ENCODE assay signal across 8 cellular contexts in the genomic region with DNA sequence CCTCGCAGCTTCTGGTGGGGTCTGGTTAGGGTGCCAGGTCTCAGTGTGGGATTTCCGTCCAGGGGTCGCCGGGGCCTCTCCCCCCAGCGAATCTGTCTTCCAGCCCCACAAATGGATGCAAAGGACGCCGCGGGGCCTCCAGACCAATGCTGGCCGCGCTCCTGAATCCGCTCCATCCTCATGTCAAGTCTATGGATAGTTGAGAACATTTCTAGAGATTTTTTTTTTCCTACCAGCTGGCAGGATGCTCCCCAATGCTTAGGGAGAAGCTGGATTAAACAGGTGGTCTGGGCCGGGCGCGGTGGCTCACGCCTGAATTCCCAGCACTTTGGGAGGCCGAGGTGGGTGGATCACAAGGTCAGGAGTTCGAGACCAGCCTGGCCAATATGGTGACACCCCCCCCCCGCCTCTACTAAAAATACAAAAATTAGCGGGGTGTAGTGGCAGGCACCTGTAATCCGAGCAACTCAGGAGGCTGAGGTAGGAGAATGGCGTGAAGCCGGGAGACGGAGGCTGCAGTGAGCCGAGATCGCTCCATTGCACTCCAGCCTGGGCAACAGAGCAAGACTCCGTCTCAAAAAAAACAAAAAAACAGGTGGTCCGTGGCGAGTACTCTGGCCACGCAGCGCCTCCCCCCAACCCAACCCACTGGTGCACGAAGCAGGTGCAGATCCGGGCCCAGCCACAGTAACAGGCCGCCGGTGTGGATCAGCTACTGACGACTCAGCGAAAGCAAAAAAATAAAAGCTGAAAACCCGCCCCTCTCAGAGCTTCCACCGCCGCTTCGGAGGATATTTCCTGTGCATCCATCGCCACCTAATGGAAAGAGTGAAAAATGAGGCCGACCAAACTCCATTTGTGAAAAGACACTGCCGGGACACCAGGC. TPM values are rescaled to one million over a fixed set of nuclear protein-coding genes. Genes with fewer than 3 reads are reported as not detected.
A peak's percentile ranks its signal among the peaks of the same experiment; 100 is the strongest.
DNase-seq lines count a peak whose midpoint lies in the region; ATAC-seq and TF ChIP-seq lines count a peak whose summit lies in the region.

No MANE protein-coding gene starts in this region.

- CTCF ChIA-PET in OCI-LY7 (lab: Charles Lee; ENCODE audit: unreplicated experiment) = interaction anchor here (1.2 kb wide), 1 partner anchor 12 kb away, joined by 3 read pairs; no protein-coding TSS in a partner anchor

- H3K9me2 ChIP-seq in OCI-LY7 (ENCODE audit: insufficient read depth, low read length) = no peaks in the 10 kb centered on the region

- TF ChIP-seq CTCF in OCI-LY7 (conservative IDR thresholded peaks at IDR 0.05; ENCODE audit: low read length) = peak; percentile 83

- intact Hi-C loops in OCI-LY7 (cut with micrococcal nuclease; ENCODE audit: unreplicated experiment) = loop anchor here (1.0 to 2.0 kb wide), 5 partner anchors 16 to 568 kb away; no protein-coding TSS in a partner anchor

- H3K9ac ChIP-seq in ES-I3 (ENCODE audit: low read depth, low read length) (peak overlapping the region; percentile 77; the same call in 1 of the 2 replicates), mucosa of rectum (ENCODE audit: low read depth in 1 of 2, low read length in 2 of 2) (peak overlapping the region; percentile 15 to 24)

- H3K9me3 ChIP-seq in ES-I3 (ENCODE audit: control insufficient read depth, insufficient read depth, low read length) = no peaks in the 10 kb centered on the region
- no peaks in the 10 kb centered on the region for H3K9me3 ChIP-seq in OCI-LY7 (ENCODE audit: low read length)
- no peaks in the 10 kb centered on the region for H3K9me3 ChIP-seq in esophagus (ENCODE audit: control insufficient read depth in 2 of 2, insufficient read depth in 1 of 2, low read depth in 1 of 2, low read length in 1 of 2)
- no peaks in the 10 kb centered on the region for H3K9me3 ChIP-seq in mucosa of rectum (ENCODE audit: control insufficient read depth in 2 of 2, low read length in 2 of 2)

- BruUV-seq in OCI-LY7 (replicated peaks; lab: Mats Ljungman, UMichigan) = no TSS peak

- no peaks in the 10 kb centered on the region for H4K20me1 ChIP-seq in OCI-LY7 (ENCODE audit: insufficient read depth, low read length)

- peaks cover 16% of the 10 kb centered on the region for H3K4me1 ChIP-seq in ES-I3 (ENCODE audit: insufficient read depth, low read length)
- peaks cover 17% of the 10 kb centered on the region for H3K4me1 ChIP-seq in OCI-LY7 (ENCODE audit: insufficient read depth, low read length, poor library complexity, severe bottlenecking)
- peaks cover 0 to 4% of the 10 kb centered on the region in 2 donors for H3K4me1 ChIP-seq in esophagus (ENCODE audit: control insufficient read depth in 2 of 2, insufficient read depth in 2 of 2, low read length in 1 of 2)
- peaks cover 3 to 6% of the 10 kb centered on the region in 2 donors for H3K4me1 ChIP-seq in mucosa of rectum (ENCODE audit: control insufficient read depth in 2 of 2, insufficient read depth in 2 of 2, low read length in 2 of 2)

- POLR2A ChIA-PET in OCI-LY7 (lab: Charles Lee) = interaction anchor here (0.6 kb wide), 1 partner anchor 18 kb away, joined by 3 read pairs; no protein-coding TSS in a partner anchor

- peak overlapping the region; percentile 67 for H3K27ac ChIP-seq in OCI-LY7 (ENCODE audit: low read depth, low read length, poor library complexity, severe bottlenecking)
- H3K27ac ChIP-seq in esophagus (ENCODE audit: low read depth in 2 of 2, low read length in 1 of 2) = peak overlapping the region; percentile 42 to 82
- H3K27ac ChIP-seq in mucosa of rectum (ENCODE audit: low read depth in 2 of 2, low read length in 2 of 2) = peak overlapping the region in 1 of 2 donors; percentile 58

- no peaks in the 10 kb centered on the region for H3K79me2 ChIP-seq in OCI-LY7 (ENCODE audit: insufficient read depth, low read depth, low read length)

- H3K27me3 ChIP-seq in esophagus (ENCODE audit: control insufficient read depth in 1 of 2, insufficient read depth in 2 of 2, low read length in 2 of 2) (no peaks in the 10 kb centered on the region), mucosa of rectum (ENCODE audit: control insufficient read depth in 2 of 2, insufficient read depth in 2 of 2, low read length in 2 of 2) (peaks cover 7 to 12% of the 10 kb centered on the region in 2 donors)

- H3K4me2 ChIP-seq in OCI-LY7 (ENCODE audit: low read length) = peak overlapping the region; percentile 83

- WGBS in esophagus, 2 donors = 26 to 29% methylated on average over 43 of the region's 43 CpGs

- ATAC-seq in GM18909 (IDR thresholded peaks at IDR 0.05; ENCODE audit: poor library complexity, unreplicated experiment) = no peak

- peak overlapping the region; percentile 37; the same call in 1 of the 2 replicates for H2AFZ ChIP-seq in OCI-LY7 (ENCODE audit: low read length)

- DNase-seq in HuH-7 (ENCODE audit: low spot score) (peak; percentile 55), OCI-LY7 (ENCODE audit: low spot score) (peak; percentile 95), activated T-cell treated with anti-CD3 and anti-CD28 coated beads for 24 hours (ENCODE audit: low read depth) (peak; percentile 72)
- DNase-seq in stimulated activated CD8-positive, alpha-beta memory T cell treated with anti-CD3 and anti-CD28 coated beads, Interleukin-4, amount 100 ng/mL, for 4 hours (ENCODE audit: low read depth in 2 of 2, low spot score in 1 of 2) = peak; percentile 36 to 48

- peak overlapping the region; percentile 65 for H3K4me3 ChIP-seq in OCI-LY7 (ENCODE audit: low read depth, low read length, poor library complexity, severe bottlenecking)
- peak overlapping the region; percentile 54 to 92 for H3K4me3 ChIP-seq in esophagus (ENCODE audit: low read depth in 1 of 2, low read length in 2 of 2)
- peak overlapping the region; percentile 59 to 68 for H3K4me3 ChIP-seq in mucosa of rectum (ENCODE audit: low read length in 2 of 2)

- no peaks in the 10 kb centered on the region for H3K36me3 ChIP-seq in ES-I3 (ENCODE audit: insufficient read depth, low read length)
- H3K36me3 ChIP-seq in OCI-LY7 (ENCODE audit: insufficient read depth, low read length) = no peaks in the 10 kb centered on the region
- H3K36me3 ChIP-seq in esophagus (ENCODE audit: control insufficient read depth in 2 of 2, insufficient read depth in 2 of 2, low read length in 1 of 2) = no peaks in the 10 kb centered on the region
- no peaks in the 10 kb centered on the region for H3K36me3 ChIP-seq in mucosa of rectum (ENCODE audit: control insufficient read depth in 2 of 2, insufficient read depth in 2 of 2, low read length in 2 of 2)

RNA-seq across cellular contexts. Expression of a gene that starts 1.1 kb away (rescaled TPM):
- 0.93 and 1.3 TPM in 2 replicates for total RNA-seq in OCI-LY7 (2014; rRNA removed; shearing (Covaris generic))
- total RNA-seq in OCI-LY7 (2022) = 2.0 and 2.8 TPM in 2 replicates
- 10 to 100 TPM; 10.1 to 24.0 TPM for polyA plus RNA-seq in esophagus

RNA-seq across cellular contexts. Expression of a gene that starts 16.3 kb away (rescaled TPM):
- total RNA-seq in OCI-LY7 (2014; rRNA removed; shearing (Covaris generic)) = 12.8 and 15.7 TPM in 2 replicates
- total RNA-seq in OCI-LY7 (2022) = 10.6 and 13.8 TPM in 2 replicates
- 1 to 10 TPM; 5.0 to 9.3 TPM for polyA plus RNA-seq in esophagus

Comparison
In these comparisons a context has a peak if more than half of its experiments do, and no peak if none do; other contexts are left out.
1. DNase-seq: peak in every context shown above with its lines; median percentile 95 in OCI-LY7; 72 in activated T-cell treated with anti-CD3 and anti-CD28 coated beads for 24 hours; 55 in HuH-7; 42 in stimulated activated CD8-positive, alpha-beta memory T cell treated with anti-CD3 and anti-CD28 coated beads, Interleukin-4, amount 100 ng/mL, for 4 hours.